In the genomic region with DNA sequence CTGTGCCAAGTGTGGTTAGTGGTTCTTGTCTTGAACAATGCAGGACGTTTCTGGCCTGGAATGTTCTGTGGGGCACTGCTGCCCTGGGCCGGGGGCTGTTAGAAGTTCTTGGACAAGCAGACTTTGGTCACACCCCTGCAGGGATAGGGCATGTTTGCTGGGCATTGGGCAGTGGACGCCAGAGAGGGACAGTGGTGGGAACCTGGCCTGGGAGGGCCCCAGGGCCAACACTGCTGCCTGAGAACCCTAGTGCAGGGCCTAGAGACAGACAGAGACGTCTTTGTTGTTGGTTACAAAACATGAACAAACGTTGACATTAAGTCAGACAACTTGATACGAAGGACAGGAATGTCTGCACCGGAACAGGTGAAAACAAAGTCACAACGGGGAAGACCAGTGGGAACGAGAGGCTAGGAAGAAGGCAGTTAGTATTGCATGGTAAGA, we compare ENCODE assay signal across 1 cellular context.
TF ChIP-seq lines count a peak whose summit lies in the region.

No MANE protein-coding gene starts in this region.

TF ChIP-seq in HepG2, 621 proteins besides CTCF, POLR2A, EP300 and RAD21 (continued from another document and continues in another):
- TF ChIP-seq, protein P1, sequence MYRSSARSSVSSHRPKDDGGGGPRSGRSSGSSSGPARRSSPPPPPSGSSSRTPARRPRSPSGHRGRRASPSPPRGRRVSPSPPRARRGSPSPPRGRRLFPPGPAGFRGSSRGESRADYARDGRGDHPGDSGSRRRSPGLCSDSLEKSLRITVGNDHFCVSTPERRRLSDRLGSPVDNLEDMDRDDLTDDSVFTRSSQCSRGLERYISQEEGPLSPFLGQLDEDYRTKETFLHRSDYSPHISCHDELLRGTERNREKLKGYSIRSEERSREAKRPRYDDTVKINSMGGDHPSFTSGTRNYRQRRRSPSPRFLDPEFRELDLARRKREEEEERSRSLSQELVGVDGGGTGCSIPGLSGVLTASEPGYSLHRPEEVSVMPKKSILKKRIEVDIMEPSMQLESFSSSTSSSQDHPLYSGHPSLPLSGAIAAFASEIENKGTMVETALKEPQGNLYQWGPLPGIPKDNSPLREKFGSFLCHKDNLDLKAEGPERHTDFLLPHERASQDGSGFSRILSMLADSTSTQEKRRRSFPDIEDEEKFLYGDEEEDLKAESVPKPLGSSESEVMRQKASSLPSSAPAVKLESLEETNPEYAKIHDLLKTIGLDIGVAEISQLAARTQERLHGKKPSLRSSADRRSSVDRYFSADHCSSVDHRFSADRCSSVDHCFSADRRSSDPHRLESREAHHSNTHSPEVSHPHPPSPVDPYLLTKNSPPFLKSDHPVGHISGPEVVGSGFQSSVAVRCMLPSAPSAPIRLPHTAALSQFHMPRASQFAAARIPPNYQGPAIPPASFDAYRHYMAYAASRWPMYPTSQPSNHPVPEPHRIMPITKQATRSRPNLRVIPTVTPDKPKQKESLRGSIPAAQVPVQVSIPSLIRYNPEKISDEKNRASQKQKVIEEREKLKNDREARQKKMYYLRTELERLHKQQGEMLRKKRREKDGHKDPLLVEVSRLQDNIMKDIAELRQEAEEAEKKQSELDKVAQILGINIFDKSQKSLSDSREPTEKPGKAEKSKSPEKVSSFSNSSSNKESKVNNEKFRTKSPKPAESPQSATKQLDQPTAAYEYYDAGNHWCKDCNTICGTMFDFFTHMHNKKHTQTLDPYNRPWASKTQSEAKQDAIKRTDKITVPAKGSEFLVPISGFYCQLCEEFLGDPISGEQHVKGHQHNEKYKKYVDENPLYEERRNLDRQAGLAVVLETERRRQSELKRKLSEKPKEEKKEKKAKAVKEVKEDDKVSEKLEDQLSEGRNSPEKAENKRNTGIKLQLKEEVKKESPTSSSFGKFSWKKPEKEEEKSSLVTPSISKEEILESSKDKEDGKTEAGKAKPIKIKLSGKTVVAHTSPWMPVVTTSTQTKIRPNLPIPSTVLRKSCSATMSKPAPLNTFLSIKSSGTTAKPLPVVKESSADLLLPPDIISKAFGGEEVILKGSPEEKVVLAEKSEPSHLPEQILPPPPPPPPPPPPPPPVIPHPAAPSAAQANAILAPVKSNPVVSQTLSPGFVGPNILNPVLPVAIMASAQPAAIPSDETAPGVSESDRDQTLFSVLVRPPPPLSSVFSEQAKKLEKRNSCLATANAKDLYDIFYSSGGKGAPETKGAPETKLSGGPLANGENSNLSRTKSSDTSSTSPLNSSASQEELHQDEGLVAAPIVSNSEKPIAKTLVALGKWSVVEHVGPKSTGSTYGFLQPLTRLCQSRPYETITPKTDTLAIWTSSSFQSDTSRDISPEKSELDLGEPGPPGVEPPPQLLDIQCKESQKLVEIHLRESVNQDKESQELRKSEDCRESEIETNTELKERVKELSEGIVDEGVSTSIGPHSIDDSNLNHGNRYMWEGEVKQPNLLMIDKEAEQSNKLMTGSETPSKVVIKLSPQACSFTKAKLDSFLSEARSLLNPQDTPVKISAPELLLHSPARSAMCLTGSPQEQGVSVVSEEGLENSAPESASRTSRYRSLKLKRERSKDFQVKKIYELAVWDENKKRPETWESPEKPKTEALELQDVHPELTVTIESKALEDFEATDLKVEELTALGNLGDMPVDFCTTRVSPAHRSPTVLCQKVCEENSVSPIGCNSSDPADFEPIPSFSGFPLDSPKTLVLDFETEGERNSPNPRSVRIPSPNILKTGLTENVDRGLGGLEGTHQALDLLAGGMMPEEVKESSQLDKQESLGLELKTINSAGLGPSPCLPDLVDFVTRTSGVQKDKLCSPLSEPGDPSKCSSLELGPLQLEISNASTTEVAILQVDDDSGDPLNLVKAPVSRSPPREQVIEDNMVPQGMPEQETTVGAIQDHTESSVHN (CRISPR knock-in tag; IDR thresholded peaks at IDR 0.05), result no peak
- TF ChIP-seq TARDBP (CRISPR knock-in tag; IDR thresholded peaks at IDR 0.05), result peak; percentile 69; the same call in 1 of the 2 replicates
- TF ChIP-seq, protein P2, sequence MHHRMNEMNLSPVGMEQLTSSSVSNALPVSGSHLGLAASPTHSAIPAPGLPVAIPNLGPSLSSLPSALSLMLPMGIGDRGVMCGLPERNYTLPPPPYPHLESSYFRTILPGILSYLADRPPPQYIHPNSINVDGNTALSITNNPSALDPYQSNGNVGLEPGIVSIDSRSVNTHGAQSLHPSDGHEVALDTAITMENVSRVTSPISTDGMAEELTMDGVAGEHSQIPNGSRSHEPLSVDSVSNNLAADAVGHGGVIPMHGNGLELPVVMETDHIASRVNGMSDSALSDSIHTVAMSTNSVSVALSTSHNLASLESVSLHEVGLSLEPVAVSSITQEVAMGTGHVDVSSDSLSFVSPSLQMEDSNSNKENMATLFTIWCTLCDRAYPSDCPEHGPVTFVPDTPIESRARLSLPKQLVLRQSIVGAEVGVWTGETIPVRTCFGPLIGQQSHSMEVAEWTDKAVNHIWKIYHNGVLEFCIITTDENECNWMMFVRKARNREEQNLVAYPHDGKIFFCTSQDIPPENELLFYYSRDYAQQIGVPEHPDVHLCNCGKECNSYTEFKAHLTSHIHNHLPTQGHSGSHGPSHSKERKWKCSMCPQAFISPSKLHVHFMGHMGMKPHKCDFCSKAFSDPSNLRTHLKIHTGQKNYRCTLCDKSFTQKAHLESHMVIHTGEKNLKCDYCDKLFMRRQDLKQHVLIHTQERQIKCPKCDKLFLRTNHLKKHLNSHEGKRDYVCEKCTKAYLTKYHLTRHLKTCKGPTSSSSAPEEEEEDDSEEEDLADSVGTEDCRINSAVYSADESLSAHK (CRISPR knock-in tag; IDR thresholded peaks at IDR 0.05; ENCODE audit: borderline replicate concordance), result no peak
- TF ChIP-seq RBM39 (IDR thresholded peaks at IDR 0.05; ENCODE audit: low read depth, low read length, poor library complexity, severe bottlenecking), result no peak
- TF ChIP-seq ZNF530 (CRISPR knock-in tag; IDR thresholded peaks at IDR 0.05; ENCODE audit: low read depth), result no peak
- 0 out of 2 replicates have a peak, but pooled peaks have one; percentile 25 for TF ChIP-seq PPARG (CRISPR knock-in tag; conservative IDR thresholded peaks at IDR 0.05)
- no peak for TF ChIP-seq ZNF12 (CRISPR knock-in tag; IDR thresholded peaks at IDR 0.05)
- TF ChIP-seq, protein P3, sequence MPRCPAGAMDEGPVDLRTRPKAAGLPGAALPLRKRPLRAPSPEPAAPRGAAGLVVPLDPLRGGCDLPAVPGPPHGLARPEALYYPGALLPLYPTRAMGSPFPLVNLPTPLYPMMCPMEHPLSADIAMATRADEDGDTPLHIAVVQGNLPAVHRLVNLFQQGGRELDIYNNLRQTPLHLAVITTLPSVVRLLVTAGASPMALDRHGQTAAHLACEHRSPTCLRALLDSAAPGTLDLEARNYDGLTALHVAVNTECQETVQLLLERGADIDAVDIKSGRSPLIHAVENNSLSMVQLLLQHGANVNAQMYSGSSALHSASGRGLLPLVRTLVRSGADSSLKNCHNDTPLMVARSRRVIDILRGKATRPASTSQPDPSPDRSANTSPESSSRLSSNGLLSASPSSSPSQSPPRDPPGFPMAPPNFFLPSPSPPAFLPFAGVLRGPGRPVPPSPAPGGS (CRISPR knock-in tag; IDR thresholded peaks at IDR 0.05), result no peak
- TF ChIP-seq ZNF788 (CRISPR knock-in tag; IDR thresholded peaks at IDR 0.05; ENCODE audit: borderline replicate concordance), result peak; percentile 67; the same call in 1 of the 2 replicates
- TF ChIP-seq, protein P4, sequence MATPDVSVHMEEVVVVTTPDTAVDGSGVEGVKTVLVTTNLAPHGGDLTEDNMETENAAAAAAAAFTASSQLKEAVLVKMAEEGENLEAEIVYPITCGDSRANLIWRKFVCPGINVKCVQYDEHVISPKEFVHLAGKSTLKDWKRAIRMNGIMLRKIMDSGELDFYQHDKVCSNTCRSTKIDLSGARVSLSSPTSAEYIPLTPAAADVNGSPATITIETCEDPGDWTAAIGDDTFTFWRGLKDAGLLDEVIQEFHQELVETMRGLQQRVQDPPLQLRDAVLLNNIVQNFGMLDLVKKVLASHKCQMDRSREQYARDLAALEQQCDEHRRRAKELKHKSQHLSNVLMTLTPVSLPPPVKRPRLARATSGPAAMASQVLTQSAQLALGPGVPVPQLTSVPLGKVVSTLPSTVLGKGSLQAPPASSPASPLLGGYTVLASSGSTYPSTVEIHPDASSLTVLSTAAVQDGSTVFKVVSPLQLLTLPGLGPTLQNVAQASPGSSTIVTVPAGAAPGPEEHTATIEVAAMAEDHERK (CRISPR knock-in tag; IDR thresholded peaks at IDR 0.05; ENCODE audit: low read depth), result no peak
- no peak for TF ChIP-seq HNRNPLL (IDR thresholded peaks at IDR 0.05; ENCODE audit: low read depth, low read length, poor library complexity, severe bottlenecking)
- TF ChIP-seq RARA (CRISPR knock-in tag; IDR thresholded peaks at IDR 0.05), result peak; percentile 71
- TF ChIP-seq, protein P5, sequence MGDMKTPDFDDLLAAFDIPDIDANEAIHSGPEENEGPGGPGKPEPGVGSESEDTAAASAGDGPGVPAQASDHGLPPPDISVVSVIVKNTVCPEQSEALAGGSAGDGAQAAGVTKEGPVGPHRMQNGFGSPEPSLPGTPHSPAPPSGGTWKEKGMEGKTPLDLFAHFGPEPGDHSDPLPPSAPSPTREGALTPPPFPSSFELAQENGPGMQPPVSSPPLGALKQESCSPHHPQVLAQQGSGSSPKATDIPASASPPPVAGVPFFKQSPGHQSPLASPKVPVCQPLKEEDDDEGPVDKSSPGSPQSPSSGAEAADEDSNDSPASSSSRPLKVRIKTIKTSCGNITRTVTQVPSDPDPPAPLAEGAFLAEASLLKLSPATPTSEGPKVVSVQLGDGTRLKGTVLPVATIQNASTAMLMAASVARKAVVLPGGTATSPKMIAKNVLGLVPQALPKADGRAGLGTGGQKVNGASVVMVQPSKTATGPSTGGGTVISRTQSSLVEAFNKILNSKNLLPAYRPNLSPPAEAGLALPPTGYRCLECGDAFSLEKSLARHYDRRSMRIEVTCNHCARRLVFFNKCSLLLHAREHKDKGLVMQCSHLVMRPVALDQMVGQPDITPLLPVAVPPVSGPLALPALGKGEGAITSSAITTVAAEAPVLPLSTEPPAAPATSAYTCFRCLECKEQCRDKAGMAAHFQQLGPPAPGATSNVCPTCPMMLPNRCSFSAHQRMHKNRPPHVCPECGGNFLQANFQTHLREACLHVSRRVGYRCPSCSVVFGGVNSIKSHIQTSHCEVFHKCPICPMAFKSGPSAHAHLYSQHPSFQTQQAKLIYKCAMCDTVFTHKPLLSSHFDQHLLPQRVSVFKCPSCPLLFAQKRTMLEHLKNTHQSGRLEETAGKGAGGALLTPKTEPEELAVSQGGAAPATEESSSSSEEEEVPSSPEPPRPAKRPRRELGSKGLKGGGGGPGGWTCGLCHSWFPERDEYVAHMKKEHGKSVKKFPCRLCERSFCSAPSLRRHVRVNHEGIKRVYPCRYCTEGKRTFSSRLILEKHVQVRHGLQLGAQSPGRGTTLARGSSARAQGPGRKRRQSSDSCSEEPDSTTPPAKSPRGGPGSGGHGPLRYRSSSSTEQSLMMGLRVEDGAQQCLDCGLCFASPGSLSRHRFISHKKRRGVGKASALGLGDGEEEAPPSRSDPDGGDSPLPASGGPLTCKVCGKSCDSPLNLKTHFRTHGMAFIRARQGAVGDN (CRISPR knock-in tag; IDR thresholded peaks at IDR 0.05), result peak; percentile 90
- no peak for TF ChIP-seq MEIS1 (CRISPR knock-in tag; IDR thresholded peaks at IDR 0.05; ENCODE audit: borderline replicate concordance)
- TF ChIP-seq BCL6 (CRISPR knock-in tag; IDR thresholded peaks at IDR 0.05), result peak; percentile 71
- no peak for TF ChIP-seq ZNF367 (CRISPR knock-in tag; IDR thresholded peaks at IDR 0.05; ENCODE audit: borderline replicate concordance)
- no peak for TF ChIP-seq SAFB2 (CRISPR knock-in tag; IDR thresholded peaks at IDR 0.05; ENCODE audit: borderline replicate concordance, low read depth)
- TF ChIP-seq LCORL (IDR thresholded peaks at IDR 0.05), result no peak
- TF ChIP-seq LCORL (CRISPR knock-in tag; IDR thresholded peaks at IDR 0.05), result peak; percentile 88
- TF ChIP-seq ELF3 (CRISPR knock-in tag; IDR thresholded peaks at IDR 0.05), result 0 out of 2 replicates have a peak, but pooled peaks have one; percentile 31
- no peak for TF ChIP-seq XBP1 (CRISPR knock-in tag; IDR thresholded peaks at IDR 0.05)
- TF ChIP-seq, protein P6, sequence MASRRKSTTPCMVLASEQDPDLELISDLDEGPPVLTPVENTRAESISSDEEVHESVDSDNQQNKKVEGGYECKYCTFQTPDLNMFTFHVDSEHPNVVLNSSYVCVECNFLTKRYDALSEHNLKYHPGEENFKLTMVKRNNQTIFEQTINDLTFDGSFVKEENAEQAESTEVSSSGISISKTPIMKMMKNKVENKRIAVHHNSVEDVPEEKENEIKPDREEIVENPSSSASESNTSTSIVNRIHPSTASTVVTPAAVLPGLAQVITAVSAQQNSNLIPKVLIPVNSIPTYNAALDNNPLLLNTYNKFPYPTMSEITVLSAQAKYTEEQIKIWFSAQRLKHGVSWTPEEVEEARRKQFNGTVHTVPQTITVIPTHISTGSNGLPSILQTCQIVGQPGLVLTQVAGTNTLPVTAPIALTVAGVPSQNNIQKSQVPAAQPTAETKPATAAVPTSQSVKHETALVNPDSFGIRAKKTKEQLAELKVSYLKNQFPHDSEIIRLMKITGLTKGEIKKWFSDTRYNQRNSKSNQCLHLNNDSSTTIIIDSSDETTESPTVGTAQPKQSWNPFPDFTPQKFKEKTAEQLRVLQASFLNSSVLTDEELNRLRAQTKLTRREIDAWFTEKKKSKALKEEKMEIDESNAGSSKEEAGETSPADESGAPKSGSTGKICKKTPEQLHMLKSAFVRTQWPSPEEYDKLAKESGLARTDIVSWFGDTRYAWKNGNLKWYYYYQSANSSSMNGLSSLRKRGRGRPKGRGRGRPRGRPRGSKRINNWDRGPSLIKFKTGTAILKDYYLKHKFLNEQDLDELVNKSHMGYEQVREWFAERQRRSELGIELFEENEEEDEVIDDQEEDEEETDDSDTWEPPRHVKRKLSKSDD (CRISPR knock-in tag; IDR thresholded peaks at IDR 0.05; ENCODE audit: low read depth), result no peak
- TF ChIP-seq, protein P7, sequence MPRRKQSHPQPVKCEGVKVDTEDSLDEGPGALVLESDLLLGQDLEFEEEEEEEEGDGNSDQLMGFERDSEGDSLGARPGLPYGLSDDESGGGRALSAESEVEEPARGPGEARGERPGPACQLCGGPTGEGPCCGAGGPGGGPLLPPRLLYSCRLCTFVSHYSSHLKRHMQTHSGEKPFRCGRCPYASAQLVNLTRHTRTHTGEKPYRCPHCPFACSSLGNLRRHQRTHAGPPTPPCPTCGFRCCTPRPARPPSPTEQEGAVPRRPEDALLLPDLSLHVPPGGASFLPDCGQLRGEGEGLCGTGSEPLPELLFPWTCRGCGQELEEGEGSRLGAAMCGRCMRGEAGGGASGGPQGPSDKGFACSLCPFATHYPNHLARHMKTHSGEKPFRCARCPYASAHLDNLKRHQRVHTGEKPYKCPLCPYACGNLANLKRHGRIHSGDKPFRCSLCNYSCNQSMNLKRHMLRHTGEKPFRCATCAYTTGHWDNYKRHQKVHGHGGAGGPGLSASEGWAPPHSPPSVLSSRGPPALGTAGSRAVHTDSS (CRISPR knock-in tag; conservative IDR thresholded peaks at IDR 0.05), result no peak
- TF ChIP-seq ZNF569 (CRISPR knock-in tag; IDR thresholded peaks at IDR 0.05; ENCODE audit: borderline replicate concordance), result no peak
- TF ChIP-seq HOXA5 (CRISPR knock-in tag; IDR thresholded peaks at IDR 0.05), result no peak
- TF ChIP-seq SAP130 (CRISPR knock-in tag; IDR thresholded peaks at IDR 0.05; ENCODE audit: low read depth), result peak; percentile 60; the same call in 1 of the 2 replicates
- 0 out of 2 replicates have a peak, but pooled peaks have one; percentile 45 for TF ChIP-seq ZNF589 (CRISPR knock-in tag; conservative IDR thresholded peaks at IDR 0.05)
- TF ChIP-seq ZNF292 (CRISPR knock-in tag; IDR thresholded peaks at IDR 0.05; ENCODE audit: borderline replicate concordance, low read depth), result no peak
- peak; percentile 99 for TF ChIP-seq ZNF296 (CRISPR knock-in tag; conservative IDR thresholded peaks at IDR 0.05)
- TF ChIP-seq, protein P8, sequence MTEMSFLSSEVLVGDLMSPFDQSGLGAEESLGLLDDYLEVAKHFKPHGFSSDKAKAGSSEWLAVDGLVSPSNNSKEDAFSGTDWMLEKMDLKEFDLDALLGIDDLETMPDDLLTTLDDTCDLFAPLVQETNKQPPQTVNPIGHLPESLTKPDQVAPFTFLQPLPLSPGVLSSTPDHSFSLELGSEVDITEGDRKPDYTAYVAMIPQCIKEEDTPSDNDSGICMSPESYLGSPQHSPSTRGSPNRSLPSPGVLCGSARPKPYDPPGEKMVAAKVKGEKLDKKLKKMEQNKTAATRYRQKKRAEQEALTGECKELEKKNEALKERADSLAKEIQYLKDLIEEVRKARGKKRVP (CRISPR knock-in tag; IDR thresholded peaks at IDR 0.05), result 0 out of 4 replicates have a peak, but pooled peaks of 1 of the 2 experiments have one; percentile 48
